1 cellular context compared by ENCODE assay signal in genomic region chr10:124942317-124943169, GRCh38.
TF ChIP-seq lines count a peak whose summit lies in the region.

No MANE protein-coding gene starts in this region.

TF ChIP-seq in GM23338, 12 proteins besides CTCF, POLR2A, EP300 and RAD21 (continued from another document):
- TF ChIP-seq ZNF462 (CRISPR knock-in tag; IDR thresholded peaks at IDR 0.05): no peak
